In the genomic region with DNA sequence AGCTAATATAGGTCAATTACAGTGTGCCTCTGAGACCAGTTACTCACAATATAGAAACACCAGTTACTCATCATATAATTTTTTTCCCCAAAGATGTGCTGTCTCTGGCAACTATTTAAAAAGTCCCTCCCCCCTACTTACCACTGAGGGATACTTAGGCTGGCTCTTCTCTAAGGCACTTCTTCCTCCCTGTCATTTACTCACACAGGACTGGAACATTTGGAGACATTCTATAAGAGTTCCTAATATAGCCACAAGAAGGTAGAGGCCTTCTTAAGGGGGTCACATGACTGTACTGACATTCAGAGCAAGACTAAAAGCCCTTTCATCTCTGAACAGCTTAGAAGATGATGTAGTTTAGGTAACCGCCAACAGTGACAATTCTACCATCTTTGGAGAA, we compare ENCODE assay signal across 16 cellular contexts. TPM values are rescaled to one million over a fixed set of nuclear protein-coding genes. Genes with fewer than 3 reads are reported as not detected.
DNase-seq lines count a peak whose midpoint lies in the region; ATAC-seq and TF ChIP-seq lines count a peak whose summit lies in the region.
"Had no signal": no experiment of that assay in that cellular context is flagged by ENCODE, and none has a peak within 500 bp of the region (broad histone marks: within the 10 kb centered on the region; RNA-seq: fewer than 3 reads in every experiment).

No MANE protein-coding gene starts in this region.

- H3K4me3 Mint-ChIP-seq in activated T-helper 17 cell treated with anti-CD3 and anti-CD28 coated beads, Interleukin-2, amount 50 U/mL, for 72 hours, result peak overlapping the region; percentile 54

- ATAC-seq in activated T-helper 17 cell treated with anti-CD3 and anti-CD28 coated beads, Interleukin-2, amount 50 U/mL, for 72 hours (replicated peaks), result peak; percentile 87
- no peak for ATAC-seq in body of pancreas

- peak; percentile 4 for DNase-seq in NCI-H2227 treated with DMSO at 0.1 percent for 48 hours (lab: John Stamatoyannopoulos, UW)
- DNase-seq in NCI-H2227 (lab: John Stamatoyannopoulos, UW; ENCODE audit: unreplicated experiment), result no peak
- peak; percentile 7 for DNase-seq in GM03348 (ENCODE audit: low spot score)
- DNase-seq in iris pigment epithelial cell (ENCODE audit: low read depth), result peak; percentile 39
- DNase-seq in tibial nerve (ENCODE audit: low spot score in 2 of 2), result no peak
- DNase-seq in body of pancreas, result no peak
- DNase-seq in NCI-H82 treated with DMSO at 0.1 percent for 48 hours (lab: John Stamatoyannopoulos, UW; ENCODE audit: unreplicated experiment), result no peak
- DNase-seq: 8988T, NCI-H2107, NCI-H748 treated with DMSO at 0.1 percent for 48 hours, Peyer's patch, tibial artery had no signal

- H3K27me3 ChIP-seq in tibial nerve, result no peaks in the 10 kb centered on the region
- H3K27me3 ChIP-seq in body of pancreas, result no peaks in the 10 kb centered on the region
- H3K27me3 ChIP-seq: Peyer's patch, tibial artery had no signal

- no peaks in the 10 kb centered on the region for H3K9me3 ChIP-seq in tibial nerve
- no peaks in the 10 kb centered on the region for H3K9me3 ChIP-seq in body of pancreas
- H3K9me3 ChIP-seq: Peyer's patch, tibial artery had no signal

- intact Hi-C loops in body of pancreas (cut with DNase I), result no loop called here

- no peak for TF ChIP-seq CTCF in tibial nerve (IDR thresholded peaks at IDR 0.05)
- TF ChIP-seq CTCF in body of pancreas (IDR thresholded peaks at IDR 0.05), result no peak

- H3K36me3 Mint-ChIP-seq in activated T-helper 17 cell treated with anti-CD3 and anti-CD28 coated beads, Interleukin-2, amount 50 U/mL, for 72 hours (ENCODE audit: low read depth), result peaks cover 83% of the 10 kb centered on the region

- H3K27ac ChIP-seq in tibial nerve (no peak overlapping the region), body of pancreas (peak overlapping the region in 1 of 4 donors; percentile 49)
- H3K27ac ChIP-seq: C4-2B, Peyer's patch, skin epidermis, tibial artery had no signal

- H3K36me3 ChIP-seq in tibial nerve (peaks cover 0 to 69% (median 4%) of the 10 kb centered on the region in 3 donors), body of pancreas (replicated peaks in 1 of 2; ENCODE audit: insufficient read depth in 1 of 2, low read depth in 2 of 2) (no peaks in the 10 kb centered on the region)

- no peaks in the 10 kb centered on the region for H3K27me3 Mint-ChIP-seq in activated T-helper 17 cell treated with anti-CD3 and anti-CD28 coated beads, Interleukin-2, amount 50 U/mL, for 72 hours

- no peaks in the 10 kb centered on the region for H3K9me3 Mint-ChIP-seq in activated T-helper 17 cell treated with anti-CD3 and anti-CD28 coated beads, Interleukin-2, amount 50 U/mL, for 72 hours

- H3K4me1 Mint-ChIP-seq in activated T-helper 17 cell treated with anti-CD3 and anti-CD28 coated beads, Interleukin-2, amount 50 U/mL, for 72 hours, result peaks cover 5% of the 10 kb centered on the region

- TF ChIP-seq POLR2A in tibial nerve (IDR thresholded peaks at IDR 0.05) (no peak), body of pancreas (IDR thresholded peaks at IDR 0.05) (no peak)

- peak overlapping the region; percentile 87 for H3K27ac Mint-ChIP-seq in activated T-helper 17 cell treated with anti-CD3 and anti-CD28 coated beads, Interleukin-2, amount 50 U/mL, for 72 hours

- whole genome bisulfite sequencing in tibial nerve, 2 donors, result 94% methylated on average over 1 of the region's 1 CpG
- 96 to 97% methylated on average over 1 of the region's 1 CpG for WGBS in body of pancreas, 2 donors

- TF ChIP-seq EP300 in tibial nerve (IDR thresholded peaks at IDR 0.05), result no peak

- H3K4me3 ChIP-seq in tibial nerve, result no peak overlapping the region
- no peak overlapping the region for H3K4me3 ChIP-seq in body of pancreas
- H3K4me3 ChIP-seq: Peyer's patch, skin epidermis, tibial artery had no signal

- H3K4me1 ChIP-seq in tibial nerve (no peaks in the 10 kb centered on the region), body of pancreas (peaks cover 40% of the 10 kb centered on the region)
- H3K4me1 ChIP-seq: Peyer's patch, tibial artery had no signal

RNA-seq across cellular contexts. Expression of a gene that starts 44.4 kb away (rescaled TPM):
- total RNA-seq in activated T-helper 17 cell treated with anti-CD3 and anti-CD28 coated beads, Interleukin-2, amount 50 U/mL, for 72 hours, result 1 to 10 TPM in 1 of 2 donors, under 1 TPM in 1; 0.56 to 2.0 TPM
- total RNA-seq in tibial nerve (1 to 10 TPM in 2 of 4 donors, under 1 TPM in 2; 0.78 to 3.1 (median 1.3) TPM), body of pancreas (under 1 TPM; 0.78 to 0.99 TPM)
- total RNA-seq: osteocyte had no signal

Comparison
In these comparisons a context has a peak if more than half of its experiments do, and no peak if none do; other contexts are left out.
1. DNase-seq: peak in NCI-H2227 treated with DMSO at 0.1 percent for 48 hours (single experiment), GM03348 (single experiment) and iris pigment epithelial cell (single experiment); none in NCI-H2227 (single experiment), tibial nerve (0 of 2), body of pancreas (0 of 4) and NCI-H82 treated with DMSO at 0.1 percent for 48 hours (single experiment).